In the genomic region with DNA sequence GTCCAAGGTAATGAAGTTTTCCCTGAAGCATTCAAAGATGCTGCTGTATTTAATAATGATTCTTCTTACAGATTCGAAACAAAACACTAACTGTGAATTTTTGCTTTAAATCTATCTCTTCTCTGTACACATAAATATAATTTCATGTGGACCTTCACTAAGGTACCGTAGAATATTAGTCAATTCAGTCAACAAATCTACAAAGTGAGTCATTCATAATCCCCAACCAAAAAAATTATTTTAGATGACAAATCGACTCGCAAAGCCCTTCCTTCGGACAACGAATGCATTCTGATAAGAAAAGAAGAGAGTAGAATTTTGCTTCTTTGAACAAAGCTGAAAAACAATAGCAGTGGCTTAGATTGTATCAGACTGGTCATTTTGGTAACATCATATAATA, we compare ENCODE assay signal across 25 cellular contexts.
"Had no signal": no experiment of that assay in that cellular context is flagged by ENCODE, and none has a peak within 500 bp of the region (broad histone marks: within the 10 kb centered on the region; RNA-seq: fewer than 3 reads in every experiment).

No MANE protein-coding gene starts in this region.

- H3K4me3 ChIP-seq: colonic mucosa, coronary artery, dorsolateral prefrontal cortex, esophagus muscularis mucosa, esophagus squamous epithelium, gastrocnemius medialis, gastroesophageal sphincter, heart left ventricle, heart right ventricle had no signal

- H3K27me3 ChIP-seq: colonic mucosa, dorsolateral prefrontal cortex, esophagus muscularis mucosa, esophagus squamous epithelium, foreskin keratinocyte, gastrocnemius medialis, gastroesophageal sphincter, heart left ventricle, heart right ventricle had no signal

- H3K27ac ChIP-seq: colonic mucosa, coronary artery, dorsolateral prefrontal cortex, epithelial cell of prostate, esophagus muscularis mucosa, esophagus squamous epithelium, foreskin keratinocyte, gastrocnemius medialis, gastroesophageal sphincter, heart left ventricle, heart right ventricle had no signal

- H3K4me3 Mint-ChIP-seq: dendritic cell treated with granulocyte-macrophage colony-stimulating factor and Interleukin-4, amounts not matched to agents 40 ng/mL and 50 ng/mL, for 4 days; effector memory CD8-positive, alpha-beta T cell; endodermal cell had no signal

- H3K9me3 Mint-ChIP-seq: dendritic cell treated with granulocyte-macrophage colony-stimulating factor and Interleukin-4, amounts not matched to agents 40 ng/mL and 50 ng/mL, for 4 days; effector memory CD8-positive, alpha-beta T cell; endodermal cell had no signal

- H3K27ac Mint-ChIP-seq: dendritic cell treated with granulocyte-macrophage colony-stimulating factor and Interleukin-4, amounts not matched to agents 40 ng/mL and 50 ng/mL, for 4 days; effector memory CD8-positive, alpha-beta T cell; endodermal cell had no signal

- H3K4me1 ChIP-seq: colonic mucosa, esophagus muscularis mucosa, esophagus squamous epithelium, foreskin keratinocyte, gastroesophageal sphincter had no signal

- H3K9me3 ChIP-seq: colonic mucosa, esophagus muscularis mucosa, esophagus squamous epithelium, gastrocnemius medialis, gastroesophageal sphincter, heart left ventricle, heart right ventricle had no signal

- DNase-seq: colonic mucosa; cortex of kidney; dermis blood vessel endothelial cell; dorsolateral prefrontal cortex; effector CD4-positive, alpha-beta T cell; effector CD8-positive, alpha-beta T cell; effector memory CD4-positive, alpha-beta T cell; effector memory CD8-positive, alpha-beta T cell; endodermal cell; erythroblast; esophagus squamous epithelium; foreskin fibroblast; foreskin keratinocyte; foreskin melanocyte; gastrocnemius medialis; glutamatergic neuron; head of caudate nucleus; heart left ventricle; heart right ventricle had no signal

- ATAC-seq: effector memory CD8-positive, alpha-beta T cell; esophagus mucosa; foreskin keratinocyte; gastrocnemius medialis; gastroesophageal sphincter; heart left ventricle; heart right ventricle had no signal

- H3K36me3 ChIP-seq: colonic mucosa, esophagus muscularis mucosa, esophagus squamous epithelium, gastrocnemius medialis, gastroesophageal sphincter, heart left ventricle, heart right ventricle had no signal

- H3K27me3 Mint-ChIP-seq: dendritic cell treated with granulocyte-macrophage colony-stimulating factor and Interleukin-4, amounts not matched to agents 40 ng/mL and 50 ng/mL, for 4 days; effector memory CD8-positive, alpha-beta T cell had no signal
